In the genomic region with DNA sequence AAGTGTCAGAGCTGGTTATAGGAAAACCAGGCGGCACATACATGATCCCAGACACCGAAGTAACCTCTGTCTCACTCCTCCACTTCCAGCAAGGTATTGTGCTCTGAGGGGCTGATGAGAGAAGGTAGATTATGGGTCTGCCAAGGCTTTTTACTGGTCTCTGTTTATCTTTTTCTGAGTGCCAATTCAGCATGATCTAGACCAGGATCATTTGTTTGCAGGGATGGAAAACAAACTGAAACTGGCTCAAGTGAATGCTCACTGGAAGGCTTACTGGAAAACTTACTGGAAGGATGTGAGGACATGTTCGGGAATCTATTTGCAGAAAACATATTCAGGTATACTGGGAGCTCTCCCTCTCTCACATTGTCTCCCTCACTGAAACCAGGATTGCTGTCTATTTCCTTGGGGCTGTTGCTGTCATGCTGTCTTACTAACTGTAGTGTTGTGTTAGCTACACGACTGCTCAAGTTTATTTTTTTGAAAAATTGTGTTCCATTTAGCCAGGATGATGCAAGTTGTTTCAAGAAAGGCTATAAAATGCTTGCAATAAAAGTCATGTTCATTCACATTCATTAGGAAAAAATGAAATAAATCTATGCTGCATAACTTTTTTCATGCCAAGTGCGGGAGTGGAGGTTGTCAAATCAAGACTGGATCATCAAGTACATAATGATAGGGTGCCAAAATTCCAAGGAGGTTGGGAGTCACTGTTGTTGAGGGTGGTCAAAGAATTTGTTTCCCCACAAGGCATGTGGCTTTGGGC, we compare ENCODE assay signal across 1 cellular context.
TF ChIP-seq lines count a peak whose summit lies in the region.

No MANE protein-coding gene starts in this region.

TF ChIP-seq in IMR-90, 13 proteins besides CTCF, POLR2A, EP300 and RAD21 (continued from another document):
- TF ChIP-seq, protein P1, sequence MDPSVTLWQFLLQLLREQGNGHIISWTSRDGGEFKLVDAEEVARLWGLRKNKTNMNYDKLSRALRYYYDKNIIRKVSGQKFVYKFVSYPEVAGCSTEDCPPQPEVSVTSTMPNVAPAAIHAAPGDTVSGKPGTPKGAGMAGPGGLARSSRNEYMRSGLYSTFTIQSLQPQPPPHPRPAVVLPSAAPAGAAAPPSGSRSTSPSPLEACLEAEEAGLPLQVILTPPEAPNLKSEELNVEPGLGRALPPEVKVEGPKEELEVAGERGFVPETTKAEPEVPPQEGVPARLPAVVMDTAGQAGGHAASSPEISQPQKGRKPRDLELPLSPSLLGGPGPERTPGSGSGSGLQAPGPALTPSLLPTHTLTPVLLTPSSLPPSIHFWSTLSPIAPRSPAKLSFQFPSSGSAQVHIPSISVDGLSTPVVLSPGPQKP (IDR thresholded peaks at IDR 0.05; ENCODE audit: borderline replicate concordance, low read depth, low read length), result no peak
- no peak for TF ChIP-seq MAZ (IDR thresholded peaks at IDR 0.05; ENCODE audit: borderline replicate concordance, low read depth, low read length)
- TF ChIP-seq MAFK (IDR thresholded peaks at IDR 0.05; ENCODE audit: low read depth, low read length), result no peak
- TF ChIP-seq BHLHE40 (IDR thresholded peaks at IDR 0.05; ENCODE audit: low read depth, low read length), result no peak
